18 cellular contexts compared by ENCODE assay signal in genomic region chrX:52979993-52980392, GRCh38. TPM values are rescaled to one million over a fixed set of nuclear protein-coding genes. Genes with fewer than 3 reads are reported as not detected.
DNase-seq lines count a peak whose midpoint lies in the region; ATAC-seq, FAIRE-seq and TF ChIP-seq lines count a peak whose summit lies in the region.
"Had no signal": no experiment of that assay in that cellular context is flagged by ENCODE, and none has a peak within 500 bp of the region (broad histone marks: within the 10 kb centered on the region; RNA-seq: fewer than 3 reads in every experiment).

No MANE protein-coding gene starts in this region.

- H2BK15ac ChIP-seq in mesenchymal stem cell (ENCODE audit: low read depth, poor library complexity, severe bottlenecking), result no peak overlapping the region

- H3K9me3 ChIP-seq in mesenchymal stem cell (ENCODE audit: control insufficient read depth, low read length) (no peaks in the 10 kb centered on the region), tibial nerve (no peaks in the 10 kb centered on the region), transverse colon (no peaks in the 10 kb centered on the region), kidney (ENCODE audit: control insufficient read depth in 1 of 2, low read length in 2 of 2) (no peaks in the 10 kb centered on the region)
- H3K9me3 ChIP-seq: prostate gland had no signal

- H3K4me2 ChIP-seq in mesenchymal stem cell (ENCODE audit: low read length, poor library complexity, severe bottlenecking), result no peak overlapping the region

- H3K18ac ChIP-seq in mesenchymal stem cell (ENCODE audit: low read depth in 1 of 2, low read length in 2 of 2), result no peak overlapping the region

- TF ChIP-seq EP300 in tibial nerve (IDR thresholded peaks at IDR 0.05) (no peak), transverse colon (IDR thresholded peaks at IDR 0.05; ENCODE audit: low read depth) (no peak)

- H3K36me3 ChIP-seq in mesenchymal stem cell (ENCODE audit: control insufficient read depth in 1 of 2, insufficient read depth in 2 of 2, low read depth in 1 of 2, low read length in 2 of 2), result no peaks in the 10 kb centered on the region
- no peaks in the 10 kb centered on the region for H3K36me3 ChIP-seq in tibial nerve
- no peaks in the 10 kb centered on the region for H3K36me3 ChIP-seq in transverse colon
- H3K36me3 ChIP-seq in kidney (ENCODE audit: control insufficient read depth in 1 of 2, insufficient read depth in 2 of 2, low read length in 2 of 2), result no peaks in the 10 kb centered on the region
- H3K36me3 ChIP-seq: prostate gland had no signal

- H3K4me3 ChIP-seq in mesenchymal stem cell (ENCODE audit: insufficient read depth in 1 of 2, low read depth in 1 of 2, low read length in 2 of 2) (no peak overlapping the region), tibial nerve (no peak overlapping the region), transverse colon (no peak overlapping the region), kidney (ENCODE audit: low read length in 2 of 2) (no peak overlapping the region)
- H3K4me3 ChIP-seq: prostate gland had no signal

- no peak overlapping the region for H2AFZ ChIP-seq in mesenchymal stem cell (ENCODE audit: low read depth, low read length)

- H4K91ac ChIP-seq in mesenchymal stem cell (ENCODE audit: low read length), result no peak overlapping the region

- in situ Hi-C loops in transverse colon (cut with MboI; ENCODE audit: low pct_ligation_motif_present in 1 of 4, low pct_unique_long_range_greater_than_20kb in 1 of 4, low sequenced_read_pairs in 3 of 4), result loop anchor here in 1 of 4 donors (25.0 kb wide), 1 partner anchor 393 kb away; no protein-coding TSS in a partner anchor

- no peak overlapping the region for H2BK12ac ChIP-seq in mesenchymal stem cell (ENCODE audit: low read length in 2 of 2)

- H3K27me3 ChIP-seq in mesenchymal stem cell (ENCODE audit: control insufficient read depth in 1 of 2, insufficient read depth in 1 of 2, low read length in 2 of 2) (peaks cover 0 to 40% of the 10 kb centered on the region in 2 experiments), tibial nerve (peaks cover 0 to 32% of the 10 kb centered on the region in 2 donors), transverse colon (no peaks in the 10 kb centered on the region)

- intact Hi-C loops in cardiac septum (cut with DNase I) (no loop called here), left cardiac atrium (cut with DNase I) (no loop called here), transverse colon (cut with DNase I; ENCODE audit: low total_unique reads) (no loop called here), kidney (cut with DNase I) (no loop called here)

- H2BK5ac ChIP-seq in mesenchymal stem cell (ENCODE audit: low read depth, low read length, poor library complexity, severe bottlenecking), result no peak overlapping the region

- H3K27ac ChIP-seq in mesenchymal stem cell (ENCODE audit: low read length, poor library complexity, severe bottlenecking), result peak overlapping the region; percentile 69
- peak overlapping the region in 3 of 4 donors; percentile 12 to 65 (median 44) for H3K27ac ChIP-seq in tibial nerve
- no peak overlapping the region for H3K27ac ChIP-seq in transverse colon
- H3K27ac ChIP-seq in kidney (ENCODE audit: low read depth in 2 of 2, low read length in 2 of 2), result no peak overlapping the region
- H3K27ac ChIP-seq: prostate gland had no signal

- no peak overlapping the region for H3K9ac ChIP-seq in mesenchymal stem cell (ENCODE audit: low read length)
- no peak overlapping the region for H3K9ac ChIP-seq in kidney (ENCODE audit: low read length in 2 of 2)

- WGBS in mesenchymal stem cell, result 100% methylated on average over 1 of the region's 4 CpGs
- 82 to 91% methylated on average over 4 of the region's 4 CpGs for WGBS in tibial nerve, 2 donors
- WGBS in transverse colon (ENCODE audit: low coverage in 1 of 2), 2 donors, result 91 to 100% methylated on average over 1 to 4 of the region's 4 CpGs

- H2BK120ac ChIP-seq in mesenchymal stem cell (ENCODE audit: low read depth, low read length), result peak overlapping the region; percentile 19

- FAIRE-seq in kidney (lab: Jason Lieb, UNC) (no peak), HTR-8/SVneo (lab: Jason Lieb, UNC) (no peak)
- FAIRE-seq: colon, H1 had no signal

- TF ChIP-seq CTCF in tibial nerve (IDR thresholded peaks at IDR 0.05) (no peak), transverse colon (IDR thresholded peaks at IDR 0.05) (no peak), kidney (IDR thresholded peaks at IDR 0.05; ENCODE audit: borderline replicate concordance, extremely low read depth, insufficient read depth) (no peak)

- no peak overlapping the region for H3K14ac ChIP-seq in mesenchymal stem cell (ENCODE audit: low read length in 2 of 2)

- peak; percentile 47 for DNase-seq in cardiac septum (ENCODE audit: low spot score)
- DNase-seq in left cardiac atrium, result no peak
- peak; percentile 50 for DNase-seq in amniotic epithelial cell (ENCODE audit: low read depth)
- DNase-seq in mesenchymal stem cell, result no peak
- DNase-seq in tibial nerve (ENCODE audit: low spot score in 2 of 2), result no peak
- no peak for DNase-seq in transverse colon
- no peak for DNase-seq in kidney
- DNase-seq in HTR-8/SVneo (ENCODE audit: insufficient read length, low spot score), result no peak
- DNase-seq: activated CD8-positive, alpha-beta T cell treated with anti-CD3 and anti-CD28 coated beads for 36 hours; activated naive CD8-positive, alpha-beta T cell treated with anti-CD3 and anti-CD28 coated beads, Interleukin-2, amount 50 U/mL, for 24 hours; CD4-positive, alpha-beta memory T cell; GDM1; naive B cell; NCI-H1930; NCI-H69 had no signal

- no peak overlapping the region for H3K4ac ChIP-seq in mesenchymal stem cell (ENCODE audit: low read depth in 1 of 2, low read length in 2 of 2)

- H3K4me1 ChIP-seq in mesenchymal stem cell (ENCODE audit: control insufficient read depth, insufficient read depth, low read depth, low read length), result peaks cover 3% of the 10 kb centered on the region
- peaks cover 0 to 41% (median 0%) of the 10 kb centered on the region in 4 donors for H3K4me1 ChIP-seq in tibial nerve
- H3K4me1 ChIP-seq in transverse colon, result no peaks in the 10 kb centered on the region
- H3K4me1 ChIP-seq in kidney (ENCODE audit: control insufficient read depth in 1 of 2, insufficient read depth in 1 of 2, low read depth in 1 of 2, low read length in 2 of 2), result no peaks in the 10 kb centered on the region
- H3K4me1 ChIP-seq: prostate gland had no signal

- H3K79me1 ChIP-seq in mesenchymal stem cell (replicated peaks; ENCODE audit: low read length, poor library complexity, severe bottlenecking), result peaks cover 4% of the 10 kb centered on the region

- no peak overlapping the region for H2AK5ac ChIP-seq in mesenchymal stem cell (ENCODE audit: low read length, severe bottlenecking)

- H3K23ac ChIP-seq in mesenchymal stem cell (ENCODE audit: low read length in 2 of 2), result no peak overlapping the region

- TF ChIP-seq POLR2A in tibial nerve (IDR thresholded peaks at IDR 0.05) (no peak), transverse colon (IDR thresholded peaks at IDR 0.05) (no peak)

- no peak for ATAC-seq in left cardiac atrium
- ATAC-seq: activated CD8-positive, alpha-beta T cell treated with anti-CD3 and anti-CD28 coated beads for 36 hours had no signal

- no peak overlapping the region for H4K8ac ChIP-seq in mesenchymal stem cell (ENCODE audit: low read length)

RNA-seq across cellular contexts. Expression of gene FAM156A, which starts 21.7 kb away (rescaled TPM):
- total RNA-seq in cardiac septum, result 9.4 TPM
- 10 to 100 TPM in 1 of 2 donors, 1 to 10 TPM in 1; 9.9 to 14.2 TPM for total RNA-seq in left cardiac atrium
- polyA plus RNA-seq in mesenchymal stem cell (2013, experiment 1 of 2), result 15.8 TPM
- 12.3 TPM for polyA plus RNA-seq in mesenchymal stem cell (2013, experiment 2 of 2)
- total RNA-seq in tibial nerve, result 10 to 100 TPM; 14.9 to 89.4 (median 32.9) TPM
- total RNA-seq in transverse colon, result 100 to 1,000 TPM in 1 of 4 donors, 10 to 100 TPM in 3; 12.6 to 246 (median 29.3) TPM
- total RNA-seq in kidney, result 20.5 TPM
- 9.9 TPM for polyA plus RNA-seq in kidney (ENCODE audit: insufficient read depth, low read depth, low replicate concordance)

Comparison
In these comparisons a context has a peak if more than half of its experiments do, and no peak if none do; other contexts are left out.
1. DNase-seq: peak in cardiac septum (single experiment) and amniotic epithelial cell (single experiment); none in left cardiac atrium (single experiment), mesenchymal stem cell (single experiment), tibial nerve (0 of 2), transverse colon (single experiment), kidney (single experiment) and HTR-8/SVneo (single experiment).
2. H3K27ac ChIP-seq: peak in mesenchymal stem cell (single experiment) and tibial nerve (3 of 4); none in transverse colon (0 of 4) and kidney (0 of 2).